ENCODE assay signal across 1 cellular context in genomic region chr20:62900692-62901584, GRCh38.
TF ChIP-seq lines count a peak whose summit lies in the region.

No MANE protein-coding gene starts in this region.

TF ChIP-seq in HepG2, 621 proteins besides CTCF, POLR2A, EP300 and RAD21 (continued from another document):
- TF ChIP-seq ZNF580 (CRISPR knock-in tag; IDR thresholded peaks at IDR 0.05; ENCODE audit: borderline replicate concordance, low read depth) = peak; percentile 10; the same call in 1 of the 2 replicates
- 0 out of 2 replicates have a peak, but pooled peaks have one; percentile 2 for TF ChIP-seq REXO4 (CRISPR knock-in tag; IDR thresholded peaks at IDR 0.05; ENCODE audit: borderline replicate concordance)
- TF ChIP-seq EED (CRISPR knock-in tag; IDR thresholded peaks at IDR 0.05) = peak; percentile 20
- TF ChIP-seq RBM22 (optimal IDR thresholded peaks at IDR 0.05; ENCODE audit: low read length) = peak; percentile 93
- 0 out of 2 replicates have a peak, but pooled peaks have one; percentile 15 for TF ChIP-seq ZBTB34 (CRISPR knock-in tag; IDR thresholded peaks at IDR 0.05)
- TF ChIP-seq ARID2 (CRISPR knock-in tag; IDR thresholded peaks at IDR 0.05; ENCODE audit: borderline replicate concordance) = no peak
